ENCODE assay signal across 11 cellular contexts in the genomic region with DNA sequence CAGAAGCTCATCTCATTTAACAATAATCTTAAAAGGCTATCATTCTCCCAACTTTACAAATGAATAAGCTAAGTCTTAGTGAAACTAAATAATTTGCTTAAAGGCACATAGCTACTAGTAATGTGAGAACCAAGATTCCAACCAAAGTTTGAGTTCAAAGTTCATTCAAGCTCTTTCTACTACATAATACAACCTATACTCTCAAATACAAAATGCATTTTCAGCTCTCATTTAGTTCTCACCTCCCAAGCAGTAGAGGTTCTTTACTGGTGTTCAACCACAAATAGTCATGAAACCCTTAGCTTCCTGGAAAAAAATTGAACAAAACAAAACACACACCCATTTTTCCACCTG. TPM values are rescaled to one million over a fixed set of nuclear protein-coding genes. Genes with fewer than 3 reads are reported as not detected.
DNase-seq lines count a peak whose midpoint lies in the region; ATAC-seq and TF ChIP-seq lines count a peak whose summit lies in the region.
"Had no signal": no experiment of that assay in that cellular context is flagged by ENCODE, and none has a peak within 500 bp of the region (broad histone marks: within the 10 kb centered on the region; RNA-seq: fewer than 3 reads in every experiment).

No MANE protein-coding gene starts in this region.

- H4K20me1 ChIP-seq in OCI-LY7 (ENCODE audit: insufficient read depth, low read length), result no peaks in the 10 kb centered on the region

- H3K79me2 ChIP-seq in OCI-LY7 (ENCODE audit: insufficient read depth, low read depth, low read length), result peaks cover 67% of the 10 kb centered on the region; the same call in 1 of the 2 replicates

- H3K9me2 ChIP-seq in OCI-LY7 (ENCODE audit: insufficient read depth, low read length), result no peaks in the 10 kb centered on the region

- H3K27ac Mint-ChIP-seq in activated naive CD4-positive, alpha-beta T cell treated with anti-CD3 and anti-CD28 coated beads for 36 hours, result no peak overlapping the region
- H3K27ac Mint-ChIP-seq: activated B cell treated with CpG ODN at 0.5 μM for 24 hours had no signal

- no peaks in the 10 kb centered on the region for H3K36me3 Mint-ChIP-seq in activated naive CD4-positive, alpha-beta T cell treated with anti-CD3 and anti-CD28 coated beads for 36 hours (ENCODE audit: low read depth)

- peaks cover 8% of the 10 kb centered on the region; the same call in 1 of the 2 replicates for H3K36me3 ChIP-seq in OCI-LY7 (ENCODE audit: insufficient read depth, low read length)
- H3K36me3 ChIP-seq: gastroesophageal sphincter had no signal

- peak; percentile 27 for ATAC-seq in GM19452 (IDR thresholded peaks at IDR 0.05; ENCODE audit: unreplicated experiment)
- ATAC-seq in HG03025 (IDR thresholded peaks at IDR 0.05; ENCODE audit: low FRiP score, unreplicated experiment), result peak; percentile 16
- ATAC-seq in Right ventricle myocardium superior (ENCODE audit: poor library complexity), result no peak
- ATAC-seq: gastroesophageal sphincter had no signal

- POLR2A ChIA-PET in OCI-LY7 (lab: Charles Lee), result interaction anchor here (0.7 to 5.5 kb wide), 8 partner anchors 10 to 107 kb away, joined by 3 to 38 read pairs (median 8); a partner anchor contains a TSS

- H3K9me3 Mint-ChIP-seq in activated naive CD4-positive, alpha-beta T cell treated with anti-CD3 and anti-CD28 coated beads for 36 hours, result peaks cover 4% of the 10 kb centered on the region
- H3K9me3 Mint-ChIP-seq: activated B cell treated with CpG ODN at 0.5 μM for 24 hours had no signal

- H3K4me3 Mint-ChIP-seq in activated naive CD4-positive, alpha-beta T cell treated with anti-CD3 and anti-CD28 coated beads for 36 hours, result no peak overlapping the region
- H3K4me3 Mint-ChIP-seq: activated B cell treated with CpG ODN at 0.5 μM for 24 hours had no signal

- peaks cover 8% of the 10 kb centered on the region; the same call in 1 of the 2 replicates for H3K9me3 ChIP-seq in OCI-LY7 (ENCODE audit: low read length)

- H3K4me1 ChIP-seq in OCI-LY7 (ENCODE audit: insufficient read depth, low read length, poor library complexity, severe bottlenecking), result peaks cover 25% of the 10 kb centered on the region
- H3K4me1 ChIP-seq: gastroesophageal sphincter had no signal

- no TSS peak for BruUV-seq in OCI-LY7 (replicated peaks; lab: Mats Ljungman, UMichigan)

- DNase-seq in GM12865 (ENCODE audit: low read depth) (no peak), OCI-LY7 (ENCODE audit: low spot score) (no peak), Right ventricle myocardium superior (no peak), Kasumi-1 (lab: John Stamatoyannopoulos, UW) (no peak), HK-2 (ENCODE audit: unreplicated experiment) (no peak)
- no peak for DNase-seq in activated naive CD4-positive, alpha-beta T cell treated with anti-CD3 and anti-CD28 coated beads for 36 hours
- DNase-seq: activated B cell treated with CpG ODN at 0.5 μM for 24 hours, NCI-H526 treated with DMSO at 0.1 percent for 48 hours had no signal

- TF ChIP-seq CTCF in GM12865 (IDR thresholded peaks at IDR 0.05; ENCODE audit: insufficient read depth, low read depth, low read length, missing control alignments) (no peak), OCI-LY7 (conservative IDR thresholded peaks at IDR 0.05; ENCODE audit: low read length) (no peak)

- intact Hi-C loops in OCI-LY7 (cut with micrococcal nuclease; ENCODE audit: unreplicated experiment), result loop anchor here (1.0 kb wide), 1 partner anchor 44 kb away; a partner anchor contains a TSS
- intact Hi-C loops in activated naive CD4-positive, alpha-beta T cell treated with anti-CD3 and anti-CD28 coated beads for 36 hours (cut with micrococcal nuclease), result loop anchor here (1.0 to 2.0 kb wide), 7 partner anchors 15 to 557 kb away; a partner anchor contains a TSS
- intact Hi-C loops in Right ventricle myocardium superior (cut with DNase I), result no loop called here

- peak overlapping the region; percentile 69 for H3K27ac ChIP-seq in OCI-LY7 (ENCODE audit: low read depth, low read length, poor library complexity, severe bottlenecking)
- H3K27ac ChIP-seq: gastroesophageal sphincter had no signal

- H3K4me2 ChIP-seq in OCI-LY7 (ENCODE audit: low read length), result peak overlapping the region; percentile 80

- H3K4me1 Mint-ChIP-seq in activated naive CD4-positive, alpha-beta T cell treated with anti-CD3 and anti-CD28 coated beads for 36 hours (ENCODE audit: low read depth), result peaks cover 23% of the 10 kb centered on the region

- peak overlapping the region; percentile 69 for H3K4me3 ChIP-seq in GM12865 (ENCODE audit: low read depth, low read length)
- peak overlapping the region; percentile 53 for H3K4me3 ChIP-seq in OCI-LY7 (ENCODE audit: low read depth, low read length, poor library complexity, severe bottlenecking)

- CTCF ChIA-PET in OCI-LY7 (lab: Charles Lee; ENCODE audit: unreplicated experiment), result interaction anchor here (1.1 kb wide), 1 partner anchor 43 kb away, joined by 3 read pairs; a partner anchor contains a TSS
- CTCF ChIA-PET in activated naive CD4-positive, alpha-beta T cell treated with anti-CD3 and anti-CD28 coated beads for 36 hours (lab: Charles Lee), result interaction anchor here (0.5 to 2.7 kb wide), 9 partner anchors 8 to 88 kb away, joined by 3 to 11 read pairs (median 7); a partner anchor contains a TSS

- no peak overlapping the region for H2AFZ ChIP-seq in OCI-LY7 (ENCODE audit: low read length)

- no peaks in the 10 kb centered on the region for H3K27me3 Mint-ChIP-seq in activated naive CD4-positive, alpha-beta T cell treated with anti-CD3 and anti-CD28 coated beads for 36 hours (ENCODE audit: low read depth)
- H3K27me3 Mint-ChIP-seq: activated B cell treated with CpG ODN at 0.5 μM for 24 hours had no signal

RNA-seq across cellular contexts. Expression of a gene that starts 43.5 kb away (rescaled TPM):
- total RNA-seq in OCI-LY7 (2014; rRNA removed; shearing (Covaris generic)), result 26.7 and 28.7 TPM in 2 replicates
- total RNA-seq in OCI-LY7 (2022) (43.3 and 45.2 TPM in 2 replicates), Right ventricle myocardium superior (6.5 TPM)
- total RNA-seq in activated naive CD4-positive, alpha-beta T cell treated with anti-CD3 and anti-CD28 coated beads for 36 hours, result 10 to 100 TPM; 20.1 to 20.4 TPM
